Comparison of ENCODE assay signal across 1 cellular context in genomic region chr9:35001285-35001677, GRCh38.
TF ChIP-seq lines count a peak whose summit lies in the region.

No MANE protein-coding gene starts in this region.

TF ChIP-seq in IMR-90, 13 proteins besides CTCF, POLR2A, EP300 and RAD21 (continued from another document):
- TF ChIP-seq CHD1 (IDR thresholded peaks at IDR 0.05; ENCODE audit: low read depth, low read length) (no peak), MXI1 (IDR thresholded peaks at IDR 0.05; ENCODE audit: borderline replicate concordance, low read depth, low read length) (no peak), SMC3 (IDR thresholded peaks at IDR 0.05; ENCODE audit: low read depth, low read length) (no peak), RFX5 (IDR thresholded peaks at IDR 0.05; ENCODE audit: low read depth, low read length) (no peak), NFE2L2 (IDR thresholded peaks at IDR 0.05; ENCODE audit: low read depth, low read length) (no peak), FOS (IDR thresholded peaks at IDR 0.05; ENCODE audit: low read depth, low read length) (no peak), CEBPB (IDR thresholded peaks at IDR 0.05; ENCODE audit: low read depth, low read length) (no peak)
- TF ChIP-seq, protein P1, sequence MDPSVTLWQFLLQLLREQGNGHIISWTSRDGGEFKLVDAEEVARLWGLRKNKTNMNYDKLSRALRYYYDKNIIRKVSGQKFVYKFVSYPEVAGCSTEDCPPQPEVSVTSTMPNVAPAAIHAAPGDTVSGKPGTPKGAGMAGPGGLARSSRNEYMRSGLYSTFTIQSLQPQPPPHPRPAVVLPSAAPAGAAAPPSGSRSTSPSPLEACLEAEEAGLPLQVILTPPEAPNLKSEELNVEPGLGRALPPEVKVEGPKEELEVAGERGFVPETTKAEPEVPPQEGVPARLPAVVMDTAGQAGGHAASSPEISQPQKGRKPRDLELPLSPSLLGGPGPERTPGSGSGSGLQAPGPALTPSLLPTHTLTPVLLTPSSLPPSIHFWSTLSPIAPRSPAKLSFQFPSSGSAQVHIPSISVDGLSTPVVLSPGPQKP (IDR thresholded peaks at IDR 0.05; ENCODE audit: borderline replicate concordance, low read depth, low read length) = no peak
TF ChIP-seq in IMR-90: peak in this region for 0.
